ENCODE assay signal across 21 cellular contexts in genomic region chr18:53944721-53945120, GRCh38.
DNase-seq lines count a peak whose midpoint lies in the region; FAIRE-seq and TF ChIP-seq lines count a peak whose summit lies in the region.
"Had no signal": no experiment of that assay in that cellular context is flagged by ENCODE, and none has a peak within 500 bp of the region (broad histone marks: within the 10 kb centered on the region; RNA-seq: fewer than 3 reads in every experiment).

No MANE protein-coding gene starts in this region.

- TF ChIP-seq CTCF in GM06990 (IDR thresholded peaks at IDR 0.05; ENCODE audit: insufficient read depth, low read length, poor library complexity, severe bottlenecking) (no peak), left ventricle myocardium inferior (IDR thresholded peaks at IDR 0.05; ENCODE audit: borderline replicate concordance) (no peak)

- H3K27ac ChIP-seq in left ventricle myocardium inferior (replicated peaks): no peak overlapping the region
- H3K27ac ChIP-seq: lower lobe of right lung, prostate gland, spleen, thyroid gland had no signal

- intact Hi-C loops in left ventricle myocardium inferior (cut with micrococcal nuclease): no loop called here

- H3K27me3 ChIP-seq in GM06990 (replicated peaks; ENCODE audit: control insufficient read depth, insufficient read depth, low read length): no peaks in the 10 kb centered on the region
- H3K27me3 ChIP-seq in left ventricle myocardium inferior (ENCODE audit: low read depth): no peaks in the 10 kb centered on the region
- H3K27me3 ChIP-seq: spleen, thyroid gland had no signal

- peaks cover 6% of the 10 kb centered on the region for H3K9me3 ChIP-seq in left ventricle myocardium inferior (replicated peaks)
- H3K9me3 ChIP-seq: lower lobe of right lung, prostate gland, thyroid gland had no signal

- H3K4me3 ChIP-seq in GM06990 (replicated peaks; ENCODE audit: low read depth, low read length) (no peak overlapping the region), left ventricle myocardium inferior (no peak overlapping the region)
- H3K4me3 ChIP-seq: lower lobe of right lung, prostate gland, spleen, thyroid gland had no signal

- H3K36me3 ChIP-seq in GM06990 (ENCODE audit: control insufficient read depth, insufficient read depth, low read length) (no peaks in the 10 kb centered on the region), left ventricle myocardium inferior (no peaks in the 10 kb centered on the region)
- H3K36me3 ChIP-seq: lower lobe of right lung, prostate gland, spleen, thyroid gland had no signal

- FAIRE-seq in GM19239 (lab: Jason Lieb, UNC): no peak
- FAIRE-seq: A204.1, GM12891 had no signal

- H3K4me1 ChIP-seq in left ventricle myocardium inferior: no peaks in the 10 kb centered on the region
- H3K4me1 ChIP-seq: lower lobe of right lung, prostate gland, spleen, thyroid gland had no signal

- DNase-seq in NCI-H1417 (lab: John Stamatoyannopoulos, UW) (peak in 2 of 3 experiments; percentile 0 to 34), NCI-H1417 treated with DMSO at 0.1 percent for 48 hours (lab: John Stamatoyannopoulos, UW) (no peak), GM06990 (ENCODE audit: extremely low read depth, insufficient read length) (peak; percentile 3), OCI-M1 (lab: John Stamatoyannopoulos, UW) (peak; percentile 12), kidney tubule cell (ENCODE audit: low spot score) (peak; percentile 6), GM19239 (ENCODE audit: insufficient read length, low spot score) (no peak), NCI-H1048 (lab: John Stamatoyannopoulos, UW) (no peak), left ventricle myocardium inferior (no peak)
- DNase-seq: aorta, EL, endodermal cell, foreskin melanocyte, lower lobe of right lung, naive B cell, NCI-H187, NCI-H524 treated with DMSO at 0.1 percent for 48 hours, spleen had no signal

Comparison
In these comparisons a context has a peak if more than half of its experiments do, and no peak if none do; other contexts are left out.
1. DNase-seq: peak in NCI-H1417 (2 of 3), GM06990 (single experiment), OCI-M1 (single experiment) and kidney tubule cell (single experiment); none in NCI-H1417 treated with DMSO at 0.1 percent for 48 hours (single experiment), GM19239 (single experiment), NCI-H1048 (single experiment) and left ventricle myocardium inferior (single experiment).